ENCODE assay signal across 18 cellular contexts in the genomic region with DNA sequence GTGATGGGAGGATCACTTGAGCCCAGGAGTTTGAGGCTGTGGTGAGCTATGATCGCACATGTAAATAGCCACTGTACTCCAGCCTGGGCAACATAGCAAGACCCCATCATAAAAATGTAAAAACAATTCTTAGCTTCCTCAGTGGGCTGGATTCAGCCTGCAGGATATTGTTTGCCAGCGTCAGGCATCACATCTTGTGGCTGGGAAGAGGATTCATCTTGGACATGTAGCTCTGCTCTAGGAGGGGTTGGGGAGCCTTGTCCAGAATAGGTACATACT.
"Had no signal": no experiment of that assay in that cellular context is flagged by ENCODE, and none has a peak within 500 bp of the region (broad histone marks: within the 10 kb centered on the region; RNA-seq: fewer than 3 reads in every experiment).

No MANE protein-coding gene starts in this region.

- H3K27me3 Mint-ChIP-seq: activated B cell treated with CpG ODN at 0.5 μM for 24 hours; activated CD4-positive, alpha-beta T cell treated with anti-CD3 and anti-CD28 coated beads, Interleukin-2, amount 10 ng/mL, durations not matched to agents 24 days and 14 days; activated naive CD8-positive, alpha-beta T cell treated with anti-CD3 and anti-CD28 coated beads for 36 hours; effector memory CD8-positive, alpha-beta T cell; stimulated activated naive CD8-positive, alpha-beta T cell treated with anti-CD3 and anti-CD28 coated beads, Interleukin-15, Interleukin-2, amounts not matched to agents 100 ng/mL and 50 ng/mL, for 24 hours; T-helper 17 cell had no signal

- H3K4me1 Mint-ChIP-seq: activated B cell treated with CpG ODN at 0.5 μM for 24 hours; activated naive CD8-positive, alpha-beta T cell treated with anti-CD3 and anti-CD28 coated beads for 36 hours; nephron progenitor cell had no signal

- H3K4me1 ChIP-seq: testis, upper lobe of right lung had no signal

- H3K27ac Mint-ChIP-seq: activated B cell treated with CpG ODN at 0.5 μM for 24 hours; activated CD4-positive, alpha-beta T cell treated with anti-CD3 and anti-CD28 coated beads, Interleukin-2, amount 10 ng/mL, durations not matched to agents 24 days and 14 days; activated naive CD8-positive, alpha-beta T cell treated with anti-CD3 and anti-CD28 coated beads for 36 hours; nephron progenitor cell; stimulated activated naive CD8-positive, alpha-beta T cell treated with anti-CD3 and anti-CD28 coated beads, Interleukin-15, Interleukin-2, amounts not matched to agents 100 ng/mL and 50 ng/mL, for 24 hours; T-helper 17 cell had no signal

- H3K9me3 Mint-ChIP-seq: activated B cell treated with CpG ODN at 0.5 μM for 24 hours; activated CD4-positive, alpha-beta T cell treated with anti-CD3 and anti-CD28 coated beads, Interleukin-2, amount 10 ng/mL, durations not matched to agents 24 days and 14 days; activated naive CD8-positive, alpha-beta T cell treated with anti-CD3 and anti-CD28 coated beads for 36 hours; effector memory CD8-positive, alpha-beta T cell; nephron progenitor cell; stimulated activated naive CD8-positive, alpha-beta T cell treated with anti-CD3 and anti-CD28 coated beads, Interleukin-15, Interleukin-2, amounts not matched to agents 100 ng/mL and 50 ng/mL, for 24 hours had no signal

- H3K4me3 Mint-ChIP-seq: activated B cell treated with CpG ODN at 0.5 μM for 24 hours; activated CD4-positive, alpha-beta T cell treated with anti-CD3 and anti-CD28 coated beads, Interleukin-2, amount 10 ng/mL, durations not matched to agents 24 days and 14 days; activated naive CD8-positive, alpha-beta T cell treated with anti-CD3 and anti-CD28 coated beads for 36 hours; effector memory CD8-positive, alpha-beta T cell; nephron progenitor cell; stimulated activated naive CD8-positive, alpha-beta T cell treated with anti-CD3 and anti-CD28 coated beads, Interleukin-15, Interleukin-2, amounts not matched to agents 100 ng/mL and 50 ng/mL, for 24 hours; T-helper 17 cell had no signal

- DNase-seq: activated B cell treated with CpG ODN at 0.5 μM for 24 hours; activated CD4-positive, alpha-beta T cell treated with anti-CD3 and anti-CD28 coated beads, Interleukin-2, amount 10 ng/mL, durations not matched to agents 24 days and 14 days; activated gamma-delta T cell treated with Interleukin-2 at 50 U/mL for 16 hours; activated naive CD8-positive, alpha-beta T cell treated with anti-CD3 and anti-CD28 coated beads for 36 hours; activated T-cell treated with anti-CD3 and anti-CD28 coated beads, Interleukin-2, amount 50 U/mL, for 1 hour; anterior cingulate cortex; effector memory CD8-positive, alpha-beta T cell; esophagus squamous epithelium; foreskin melanocyte; nephron progenitor cell; stimulated activated CD4-positive, alpha-beta T cell treated with anti-CD3 and anti-CD28 coated beads, Interleukin-4, amount 100 ng/mL, for 1 hour; stimulated activated CD8-positive, alpha-beta memory T cell treated with anti-CD3 and anti-CD28 coated beads, Interleukin-4, amount 100 ng/mL, for 48 hours; T-helper 17 cell; testis; upper lobe of right lung had no signal

- H3K4me3 ChIP-seq: cardiac muscle cell, esophagus squamous epithelium, heart left ventricle, testis, upper lobe of right lung had no signal

- H3K27me3 ChIP-seq: cardiac muscle cell, esophagus squamous epithelium, heart left ventricle, testis, upper lobe of right lung had no signal

- H3K27ac ChIP-seq: cardiac muscle cell, esophagus squamous epithelium, heart left ventricle, testis, upper lobe of right lung had no signal

- H3K9me3 ChIP-seq: esophagus squamous epithelium, heart left ventricle, testis, upper lobe of right lung had no signal

- ATAC-seq: effector memory CD8-positive, alpha-beta T cell; T-helper 17 cell had no signal
